8 cellular contexts compared by ENCODE assay signal in genomic region chr7:112204072-112204775, GRCh38. TPM values are rescaled to one million over a fixed set of nuclear protein-coding genes. Genes with fewer than 3 reads are reported as not detected.
DNase-seq lines count a peak whose midpoint lies in the region; ATAC-seq and TF ChIP-seq lines count a peak whose summit lies in the region.

No MANE protein-coding gene starts in this region.

- H3F3A ChIP-seq in neural progenitor cell (ENCODE audit: low read depth), result peaks cover 19% of the 10 kb centered on the region

- intact Hi-C loops in OCI-LY7 (cut with micrococcal nuclease; ENCODE audit: unreplicated experiment), result loop anchor here (10.0 kb wide), 2 partner anchors 639 to 911 kb away; partner anchors contain the start of genes IMMP2L and SMIM30

- H3K27me3 ChIP-seq in endocrine pancreas (ENCODE audit: control insufficient read depth, insufficient read depth, low read length), result no peaks in the 10 kb centered on the region
- peaks cover 8% of the 10 kb centered on the region for H3K27me3 ChIP-seq in neural progenitor cell

- no peaks in the 10 kb centered on the region for H3K9me3 ChIP-seq in OCI-LY7 (ENCODE audit: low read length)
- no peaks in the 10 kb centered on the region for H3K9me3 ChIP-seq in endocrine pancreas (ENCODE audit: control insufficient read depth, low read length)
- no peaks in the 10 kb centered on the region for H3K9me3 ChIP-seq in neural progenitor cell (ENCODE audit: low read depth)

- H3K4me3 Mint-ChIP-seq in neural progenitor cell, result peak overlapping the region; percentile 98

- peak; percentile 22 for DNase-seq in NK-92 treated with Interleukin-12 subunit alpha and Interleukin-12 subunit beta, amount 100 ng/mL, for 24 hours (lab: John Stamatoyannopoulos, UW)
- DNase-seq in NK-92 (lab: John Stamatoyannopoulos, UW; ENCODE audit: unreplicated experiment) (no peak), OCI-LY7 (ENCODE audit: low spot score) (no peak), neural progenitor cell (ENCODE audit: low spot score) (peak; percentile 43), AG08395 (ENCODE audit: low spot score) (no peak)
- no peak for DNase-seq in stimulated activated naive CD4-positive, alpha-beta T cell treated with Interleukin-2 at 50 U/mL for 16 hours (lab: John Stamatoyannopoulos, UW)

- H3K4me1 Mint-ChIP-seq in neural progenitor cell, result peaks cover 29% of the 10 kb centered on the region

- H3K36me3 Mint-ChIP-seq in neural progenitor cell, result no peaks in the 10 kb centered on the region

- peak overlapping the region; percentile 95 for H3K9ac ChIP-seq in endocrine pancreas (ENCODE audit: control insufficient read depth, insufficient read depth, low read length)
- no peak overlapping the region for H3K9ac ChIP-seq in neural progenitor cell

- no peaks in the 10 kb centered on the region; the same call in 1 of the 2 replicates for H3K9me2 ChIP-seq in OCI-LY7 (ENCODE audit: insufficient read depth, low read length)

- TF ChIP-seq CTCF in OCI-LY7 (conservative IDR thresholded peaks at IDR 0.05; ENCODE audit: low read length), result no peak
- no peak for TF ChIP-seq CTCF in neural progenitor cell (IDR thresholded peaks at IDR 0.05)

- H3K36me3 ChIP-seq in OCI-LY7 (ENCODE audit: insufficient read depth, low read length) (no peaks in the 10 kb centered on the region), endocrine pancreas (ENCODE audit: control insufficient read depth, insufficient read depth, low read length) (no peaks in the 10 kb centered on the region), neural progenitor cell (no peaks in the 10 kb centered on the region)

- H3K4me2 ChIP-seq in OCI-LY7 (ENCODE audit: low read length) (peak overlapping the region; percentile 95), neural progenitor cell (peak overlapping the region; percentile 99)

- H3K27ac Mint-ChIP-seq in neural progenitor cell, result no peak overlapping the region

- H3K27ac ChIP-seq in OCI-LY7 (ENCODE audit: low read depth, low read length, poor library complexity, severe bottlenecking), result no peak overlapping the region
- H3K27ac ChIP-seq in neural progenitor cell, result no peak overlapping the region

- POLR2A ChIA-PET in OCI-LY7 (lab: Charles Lee), result interaction anchor here (0.6 to 1.5 kb wide), 4 partner anchors 10 to 246 kb away, joined by 3 to 6 read pairs (median 4); partner anchors contain the start of gene IFRD1

- no peaks in the 10 kb centered on the region for H4K20me1 ChIP-seq in OCI-LY7 (ENCODE audit: insufficient read depth, low read length)
- peaks cover 7% of the 10 kb centered on the region for H4K20me1 ChIP-seq in neural progenitor cell (ENCODE audit: low read depth)

- H3K9me3 Mint-ChIP-seq in neural progenitor cell, result no peaks in the 10 kb centered on the region

- CTCF ChIA-PET in OCI-LY7 (lab: Charles Lee; ENCODE audit: unreplicated experiment), result no interaction called here

- H3K4me3 ChIP-seq in OCI-LY7 (ENCODE audit: low read depth, low read length, poor library complexity, severe bottlenecking) (peak overlapping the region; percentile 95), endocrine pancreas (ENCODE audit: control insufficient read depth, insufficient read depth, low read length) (peak overlapping the region; percentile 91), neural progenitor cell (peak overlapping the region; percentile 79)

- peaks cover 14% of the 10 kb centered on the region for H3K79me2 ChIP-seq in OCI-LY7 (ENCODE audit: insufficient read depth, low read depth, low read length)
- H3K79me2 ChIP-seq in neural progenitor cell (ENCODE audit: low read depth), result peaks cover 57% of the 10 kb centered on the region

- no peak for ATAC-seq in HG02981 (IDR thresholded peaks at IDR 0.05; ENCODE audit: unreplicated experiment)

- no TSS peak for BruUV-seq in OCI-LY7 (replicated peaks; lab: Mats Ljungman, UMichigan)

- H3K27me3 Mint-ChIP-seq in neural progenitor cell (ENCODE audit: insufficient read depth, low read depth), result peaks cover 4% of the 10 kb centered on the region

- no peak overlapping the region for H2AFZ ChIP-seq in OCI-LY7 (ENCODE audit: low read length)
- peak overlapping the region; percentile 89 for H2AFZ ChIP-seq in neural progenitor cell (replicated peaks)

- H3K4me1 ChIP-seq in OCI-LY7 (ENCODE audit: insufficient read depth, low read length, poor library complexity, severe bottlenecking) (peaks cover 21% of the 10 kb centered on the region), endocrine pancreas (ENCODE audit: control insufficient read depth, insufficient read depth, low read length) (peaks cover 10% of the 10 kb centered on the region), neural progenitor cell (peaks cover 15% of the 10 kb centered on the region)

RNA-seq across cellular contexts. Expression of gene DOCK4, which starts 2.0 kb away (rescaled TPM):
- total RNA-seq in OCI-LY7 (2014; rRNA removed; shearing (Covaris generic)), result 1.9 and 4.9 TPM in 2 replicates
- 0.91 and 2.8 TPM in 2 replicates for total RNA-seq in OCI-LY7 (2022)
- 9.6 and 11.4 TPM in 2 replicates for total RNA-seq in neural progenitor cell (ENCODE audit: low replicate concordance)

RNA-seq across cellular contexts. Expression of gene ZNF277, which starts 2.3 kb away (rescaled TPM):
- 16.9 and 18.1 TPM in 2 replicates for total RNA-seq in OCI-LY7 (2014; rRNA removed; shearing (Covaris generic))
- total RNA-seq in OCI-LY7 (2022), result 20.5 and 22.6 TPM in 2 replicates
- total RNA-seq in neural progenitor cell (ENCODE audit: low replicate concordance), result 31.9 and 55.5 TPM in 2 replicates

Comparison
In these comparisons a context has a peak if more than half of its experiments do, and no peak if none do; other contexts are left out.
1. DNase-seq: peak in NK-92 treated with Interleukin-12 subunit alpha and Interleukin-12 subunit beta, amount 100 ng/mL, for 24 hours (single experiment) and neural progenitor cell (single experiment); none in NK-92 (single experiment), OCI-LY7 (single experiment), stimulated activated naive CD4-positive, alpha-beta T cell treated with Interleukin-2 at 50 U/mL for 16 hours (single experiment) and AG08395 (single experiment).
2. Peak in every context shown above with its lines, with median percentiles within 50 percentile points of each other: H3K4me3 ChIP-seq.